5 cellular contexts compared by ENCODE assay signal in the genomic region with DNA sequence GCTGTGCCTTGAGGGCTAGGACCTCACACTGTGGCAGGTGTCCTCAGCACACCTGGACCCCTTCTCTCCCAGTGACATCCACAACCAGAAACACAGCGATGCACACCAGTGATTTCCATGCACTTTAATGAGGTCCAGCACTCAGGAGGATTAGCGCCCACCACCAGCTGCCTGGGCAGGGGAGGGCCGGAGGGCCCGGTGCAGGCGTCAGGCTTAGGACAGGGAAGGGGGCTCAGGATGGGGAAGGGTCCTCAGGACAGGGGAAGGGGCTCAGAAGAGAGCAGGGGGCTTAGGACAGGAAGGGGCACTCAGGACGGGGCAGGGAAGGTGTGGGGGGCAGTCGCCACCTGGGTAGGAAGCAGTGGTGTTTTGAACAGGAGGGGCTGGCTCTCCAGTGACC. TPM values are rescaled to one million over a fixed set of nuclear protein-coding genes. Genes with fewer than 3 reads are reported as not detected.
"Had no signal": no experiment of that assay in that cellular context is flagged by ENCODE, and none has a peak within 500 bp of the region (broad histone marks: within the 10 kb centered on the region; RNA-seq: fewer than 3 reads in every experiment).

No MANE protein-coding gene starts in this region.

RNA-seq across cellular contexts. Expression of gene TPSB2, which starts 1.8 kb away (rescaled TPM):
- total RNA-seq: M059J, PC-3, SJSA1 had no signal
- polyA plus RNA-seq: K562, SK-N-SH had no signal

RNA-seq across cellular contexts. Expression of gene TPSG1, which starts 3.2 kb away (rescaled TPM):
- total RNA-seq: K562, M059J, PC-3, SJSA1 had no signal
- polyA plus RNA-seq: K562, SK-N-SH had no signal

RNA-seq across cellular contexts. Expression of gene TPSAB1, which starts 12.3 kb away (rescaled TPM):
- total RNA-seq: K562, M059J, PC-3, SJSA1 had no signal
- polyA plus RNA-seq: K562, SK-N-SH had no signal

RNA-seq across cellular contexts. Expression of gene TPSD1, which starts 27.6 kb away (rescaled TPM):
- total RNA-seq: K562, M059J, PC-3, SJSA1 had no signal
- polyA plus RNA-seq: K562, SK-N-SH had no signal
